Comparison of ENCODE assay signal across 1 cellular context in the genomic region with DNA sequence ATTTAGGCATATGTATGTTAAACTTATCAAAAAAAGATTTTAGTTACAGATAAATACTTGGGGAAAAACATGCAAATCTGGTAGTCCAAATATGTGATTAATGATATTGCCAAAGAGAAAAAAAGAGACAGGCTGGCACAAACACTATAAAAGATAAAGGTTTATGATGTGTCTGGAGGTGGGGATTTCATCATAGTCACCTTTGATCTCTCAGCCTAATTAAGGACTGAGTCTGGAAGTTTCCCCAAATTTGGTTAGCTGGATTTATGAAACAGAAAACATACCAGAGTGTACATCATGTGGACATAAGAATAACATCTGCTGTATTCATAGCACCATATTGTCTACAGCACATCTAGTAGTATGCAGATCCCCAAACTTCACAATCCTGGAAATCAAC.
TF ChIP-seq lines count a peak whose summit lies in the region.

No MANE protein-coding gene starts in this region.

TF ChIP-seq in liver, 16 proteins besides CTCF, POLR2A, EP300 and RAD21 (continued from another document):
- TF ChIP-seq, protein P1, sequence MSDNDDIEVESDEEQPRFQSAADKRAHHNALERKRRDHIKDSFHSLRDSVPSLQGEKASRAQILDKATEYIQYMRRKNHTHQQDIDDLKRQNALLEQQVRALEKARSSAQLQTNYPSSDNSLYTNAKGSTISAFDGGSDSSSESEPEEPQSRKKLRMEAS (IDR thresholded peaks at IDR 0.05) = no peak
- no peak for TF ChIP-seq TAF1 (conservative IDR thresholded peaks at IDR 0.05)
- no peak for TF ChIP-seq ATF3 (IDR thresholded peaks at IDR 0.05)
- TF ChIP-seq HNF4A (conservative IDR thresholded peaks at IDR 0.05) = peak; percentile 56 to 65
- TF ChIP-seq SP1 (IDR thresholded peaks at IDR 0.05) = peak; percentile 27
- TF ChIP-seq RXRA (IDR thresholded peaks at IDR 0.05) = peak in 1 of 2 donors; percentile 52
- peak in 1 of 2 donors; percentile 20 for TF ChIP-seq EGR1 (IDR thresholded peaks at IDR 0.05; ENCODE audit: low read depth in 2 of 2)
- TF ChIP-seq NR2F2 (IDR thresholded peaks at IDR 0.05) = peak; percentile 37
